Comparison of ENCODE assay signal across 10 cellular contexts in genomic region chr10:18238875-18239485, GRCh38.
DNase-seq lines count a peak whose midpoint lies in the region; ATAC-seq and TF ChIP-seq lines count a peak whose summit lies in the region.
"Had no signal": no experiment of that assay in that cellular context is flagged by ENCODE, and none has a peak within 500 bp of the region (broad histone marks: within the 10 kb centered on the region; RNA-seq: fewer than 3 reads in every experiment).

No MANE protein-coding gene starts in this region.

- no peak overlapping the region for H2AFZ ChIP-seq in Karpas-422 (ENCODE audit: low read length)

- no peaks in the 10 kb centered on the region for H3K36me3 ChIP-seq in Karpas-422 (ENCODE audit: insufficient read depth, low read length)
- H3K36me3 ChIP-seq in effector memory CD4-positive, alpha-beta T cell (ENCODE audit: control insufficient read depth, insufficient read depth, low read length) = no peaks in the 10 kb centered on the region

- ATAC-seq in left colon (peak; percentile 45), GM18873 (IDR thresholded peaks at IDR 0.05; ENCODE audit: low FRiP score, unreplicated experiment) (no peak), HG03432 (IDR thresholded peaks at IDR 0.05; ENCODE audit: unreplicated experiment) (no peak)

- H3K27ac ChIP-seq in Karpas-422 (ENCODE audit: low read length) = no peak overlapping the region
- no peak overlapping the region for H3K27ac ChIP-seq in effector memory CD4-positive, alpha-beta T cell (ENCODE audit: insufficient read depth, low read length, poor library complexity, severe bottlenecking)
- H3K27ac ChIP-seq: SK-N-MC had no signal

- no peaks in the 10 kb centered on the region for H3K79me2 ChIP-seq in Karpas-422 (ENCODE audit: low read length)

- intact Hi-C loops in left colon (cut with DNase I, micrococcal nuclease) = no loop called here

- no peaks in the 10 kb centered on the region for H3K9me3 ChIP-seq in Karpas-422 (ENCODE audit: low read length)
- H3K9me3 ChIP-seq in effector memory CD4-positive, alpha-beta T cell (ENCODE audit: control insufficient read depth, low read length) = no peaks in the 10 kb centered on the region

- in situ Hi-C loops in G401 (cut with HindIII; ENCODE audit: low sequenced_read_pairs) (no loop called here), astrocyte of the spinal cord (cut with HindIII; ENCODE audit: low sequenced_read_pairs) (no loop called here)

- no peak overlapping the region for H3K4me2 ChIP-seq in Karpas-422 (ENCODE audit: low read depth, low read length, poor library complexity, severe bottlenecking)

- H3K27me3 ChIP-seq in Karpas-422 (ENCODE audit: low read length) = no peaks in the 10 kb centered on the region; the same call in 1 of the 2 replicates
- H3K27me3 ChIP-seq in effector memory CD4-positive, alpha-beta T cell (replicated peaks; ENCODE audit: control insufficient read depth, insufficient read depth, low read length, poor library complexity, severe bottlenecking) = no peaks in the 10 kb centered on the region

- H3K4me3 ChIP-seq in Karpas-422 (ENCODE audit: low read length) (no peak overlapping the region), astrocyte of the spinal cord (ENCODE audit: low read depth, low read length) (no peak overlapping the region)
- no peak overlapping the region for H3K4me3 ChIP-seq in effector memory CD4-positive, alpha-beta T cell (ENCODE audit: insufficient read depth, low read depth, low read length, poor library complexity, severe bottlenecking)
- H3K4me3 ChIP-seq: SK-N-MC had no signal

- DNase-seq in G401 (ENCODE audit: low spot score) (peak; percentile 56), Karpas-422 (peak; percentile 74), astrocyte of the spinal cord (ENCODE audit: low read depth, low spot score) (peak; percentile 55), left colon (no peak)
- no peak for DNase-seq in effector memory CD4-positive, alpha-beta T cell
- no peak for DNase-seq in activated CD4-positive, alpha-beta T cell treated with anti-CD3 and anti-CD28 coated beads for 4 hours
- DNase-seq: naive B cell had no signal

- H3K4me1 ChIP-seq in Karpas-422 (ENCODE audit: low read length) = no peaks in the 10 kb centered on the region
- H3K4me1 ChIP-seq in effector memory CD4-positive, alpha-beta T cell (ENCODE audit: control insufficient read depth, insufficient read depth, low read length, poor library complexity, severe bottlenecking) = no peaks in the 10 kb centered on the region

- H3K9me2 ChIP-seq in Karpas-422 (replicated peaks; ENCODE audit: insufficient read depth, low read length) = no peaks in the 10 kb centered on the region

- TF ChIP-seq CTCF in astrocyte of the spinal cord (IDR thresholded peaks at IDR 0.05; ENCODE audit: low read depth, low read length) = peak; percentile 75

- no peaks in the 10 kb centered on the region for H4K20me1 ChIP-seq in Karpas-422 (ENCODE audit: insufficient read depth, low read depth, low read length)

- no peak overlapping the region for H3K9ac ChIP-seq in Karpas-422 (ENCODE audit: low read length)

Comparison
In these comparisons a context has a peak if more than half of its experiments do, and no peak if none do; other contexts are left out.
1. DNase-seq: peak in G401 (single experiment), Karpas-422 (single experiment) and astrocyte of the spinal cord (single experiment); none in left colon (0 of 2), effector memory CD4-positive, alpha-beta T cell (0 of 3) and activated CD4-positive, alpha-beta T cell treated with anti-CD3 and anti-CD28 coated beads for 4 hours (0 of 2).